In the genomic region with DNA sequence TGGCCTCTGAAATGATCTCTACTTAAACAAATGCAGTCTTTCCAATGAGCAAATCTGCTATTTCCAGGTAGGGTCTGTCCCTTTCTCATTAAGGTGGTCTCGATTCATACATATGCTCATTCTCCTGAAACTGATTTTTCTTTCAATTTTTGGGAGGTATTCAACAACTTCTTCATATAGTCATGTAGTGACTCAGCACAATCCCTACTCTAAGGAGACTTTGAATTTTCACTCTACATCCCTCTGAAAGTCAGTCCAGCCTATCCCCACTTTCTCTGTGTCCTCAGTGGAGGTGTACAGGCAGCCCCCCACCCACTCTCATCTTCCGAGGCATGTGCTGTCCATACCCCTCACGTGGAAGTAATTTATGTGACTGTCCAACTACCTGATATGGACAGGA, we compare ENCODE assay signal across 23 cellular contexts.
"Had no signal": no experiment of that assay in that cellular context is flagged by ENCODE, and none has a peak within 500 bp of the region (broad histone marks: within the 10 kb centered on the region; RNA-seq: fewer than 3 reads in every experiment).

No MANE protein-coding gene starts in this region.

- H3K4me1 ChIP-seq: colonic mucosa, esophagus muscularis mucosa, foreskin keratinocyte, gastrocnemius medialis, heart right ventricle, lower lobe of right lung had no signal

- FAIRE-seq: endothelial cell of umbilical vein, kidney had no signal

- DNase-seq: colonic mucosa; cortex of kidney; effector CD8-positive, alpha-beta T cell; effector memory CD8-positive, alpha-beta T cell; foreskin keratinocyte; gastrocnemius medialis; glutamatergic neuron; head of caudate nucleus; heart right ventricle; hippocampal formation; islet precursor cell; kidney; kidney glomerular epithelial cell; left colon; left ventricle myocardium superior; lower lobe of right lung; mesenchymal stem cell; mucosa of descending colon; naive B cell; naive thymus-derived CD8-positive, alpha-beta T cell had no signal

- H3K27ac ChIP-seq: colonic mucosa, esophagus muscularis mucosa, foreskin keratinocyte, gastrocnemius medialis, heart right ventricle, lower lobe of right lung had no signal

- H3K36me3 ChIP-seq: colonic mucosa, esophagus muscularis mucosa, gastrocnemius medialis, heart right ventricle, lower lobe of right lung had no signal

- H3K4me3 ChIP-seq: colonic mucosa, esophagus muscularis mucosa, gastrocnemius medialis, heart right ventricle, lower lobe of right lung, mucosa of descending colon had no signal

- H3K9me3 ChIP-seq: colonic mucosa, esophagus muscularis mucosa, gastrocnemius medialis, heart right ventricle, lower lobe of right lung, mucosa of descending colon had no signal

- ATAC-seq: effector memory CD8-positive, alpha-beta T cell; foreskin keratinocyte; gastrocnemius medialis; heart right ventricle; left colon; left lobe of liver; left ventricle myocardium superior; lower lobe of right lung; mucosa of descending colon; naive thymus-derived CD8-positive, alpha-beta T cell had no signal

- H3K27me3 ChIP-seq: colonic mucosa had no signal
